Comparison of ENCODE assay signal across 1 cellular context in the genomic region with DNA sequence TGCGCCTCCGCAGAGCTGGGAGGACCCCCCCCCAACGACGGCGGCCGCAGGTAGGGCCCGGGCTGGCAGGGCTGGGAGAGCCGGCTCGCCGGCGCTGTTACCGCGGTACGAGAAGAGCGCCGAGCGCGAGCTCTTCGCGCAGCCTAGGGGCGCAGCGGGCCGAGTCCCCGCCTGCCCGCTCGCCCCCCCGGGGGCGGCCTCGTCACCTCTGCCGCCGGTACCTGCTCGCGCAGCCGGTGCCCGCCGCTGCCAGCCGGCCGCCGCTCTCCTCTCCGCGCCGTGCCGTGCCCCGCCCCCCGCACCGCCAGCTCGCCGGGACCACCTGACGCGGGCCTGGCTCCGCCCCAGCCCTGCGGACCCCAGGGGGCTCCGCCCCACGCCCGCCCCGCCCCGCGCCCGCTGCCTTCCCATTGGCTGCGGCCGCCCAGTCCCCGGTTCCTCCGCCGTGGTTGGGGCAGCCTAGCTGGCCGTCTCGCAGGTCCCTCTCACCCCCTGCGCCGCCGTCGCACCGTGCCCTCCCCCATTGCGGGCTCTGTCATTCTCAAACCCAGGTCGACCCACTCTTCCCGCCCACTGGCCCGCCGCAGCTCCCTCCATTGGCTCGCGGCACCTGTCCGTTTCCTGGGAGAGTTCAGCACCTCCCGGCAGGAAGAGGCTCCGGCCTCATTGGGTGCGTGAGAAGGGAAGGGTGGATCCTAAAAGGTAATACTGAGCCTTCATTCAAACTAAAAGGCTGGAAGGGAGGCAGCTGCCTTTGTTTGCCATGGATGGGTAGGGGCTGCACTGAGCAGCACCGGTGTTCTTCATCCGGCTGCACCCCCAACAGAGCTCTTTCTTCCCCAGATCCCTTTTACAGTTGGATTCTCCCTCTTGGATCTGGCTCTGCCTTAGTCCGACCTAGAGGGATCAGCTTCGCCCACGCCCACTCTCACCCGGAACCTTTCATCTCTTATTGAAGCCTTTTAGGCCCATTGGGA.
TF ChIP-seq lines count a peak whose summit lies in the region.

TSS of gene MAP3K9 (minus strand) at position 276 of the 977 bp plus-strand sequence. CDS start 342 bp downstream, outside the sequence.

TF ChIP-seq in HepG2, 621 proteins besides CTCF, POLR2A, EP300 and RAD21 (continued from another document and continues in another):
- TF ChIP-seq CREM (IDR thresholded peaks at IDR 0.05) (peak; percentile 36; the same call in 1 of the 2 replicates), CREM (CRISPR knock-in tag; IDR thresholded peaks at IDR 0.05) (no peak), BCL6 (CRISPR knock-in tag; IDR thresholded peaks at IDR 0.05) (0 out of 2 replicates have a peak, but pooled peaks have one; percentile 10), ZNF296 (CRISPR knock-in tag; conservative IDR thresholded peaks at IDR 0.05) (no peak), RARA (CRISPR knock-in tag; IDR thresholded peaks at IDR 0.05) (no peak), GMEB1 (CRISPR knock-in tag; IDR thresholded peaks at IDR 0.05; ENCODE audit: borderline replicate concordance) (peak; percentile 67), GABPA (IDR thresholded peaks at IDR 0.05; ENCODE audit: low read depth, low read length) (no peak), GABPA (CRISPR knock-in tag; IDR thresholded peaks at IDR 0.05; ENCODE audit: low read depth) (peak; percentile 69), ZNF747 (CRISPR knock-in tag; IDR thresholded peaks at IDR 0.05; ENCODE audit: borderline replicate concordance) (no peak), POGK (CRISPR knock-in tag; conservative IDR thresholded peaks at IDR 0.05) (0 out of 2 replicates have a peak, but pooled peaks have one; percentile 7), EED (CRISPR knock-in tag; IDR thresholded peaks at IDR 0.05) (no peak), ZFX (CRISPR knock-in tag; IDR thresholded peaks at IDR 0.05; ENCODE audit: low read depth) (peak; percentile 7; the same call in 1 of the 2 replicates), CSRNP1 (CRISPR knock-in tag; IDR thresholded peaks at IDR 0.05) (no peak), POLR2G (IDR thresholded peaks at IDR 0.05; ENCODE audit: low read depth, low read length) (peak; percentile 51; the same call in 1 of the 2 replicates), ZNF432 (CRISPR knock-in tag; IDR thresholded peaks at IDR 0.05; ENCODE audit: borderline replicate concordance) (no peak), STAT5B (CRISPR knock-in tag; IDR thresholded peaks at IDR 0.05) (no peak), HNRNPLL (IDR thresholded peaks at IDR 0.05; ENCODE audit: low read depth, low read length, poor library complexity, severe bottlenecking) (peak; percentile 97), HNF1B (CRISPR knock-in tag; IDR thresholded peaks at IDR 0.05) (peak; percentile 29; the same call in 1 of the 2 replicates), ARNTL (CRISPR knock-in tag; IDR thresholded peaks at IDR 0.05) (peak; percentile 58; the same call in 1 of the 2 replicates), ZNF530 (CRISPR knock-in tag; IDR thresholded peaks at IDR 0.05; ENCODE audit: low read depth) (0 out of 2 replicates have a peak, but pooled peaks have one; percentile 35), MAZ (IDR thresholded peaks at IDR 0.05; ENCODE audit: borderline replicate concordance, low read depth, low read length) (no peak), MAZ (CRISPR knock-in tag; IDR thresholded peaks at IDR 0.05; ENCODE audit: low read depth) (peak; percentile 81), PHF21A (CRISPR knock-in tag; IDR thresholded peaks at IDR 0.05) (peak; percentile 65), HIC2 (CRISPR knock-in tag; IDR thresholded peaks at IDR 0.05; ENCODE audit: low read depth) (no peak), FOXK1 (CRISPR knock-in tag; IDR thresholded peaks at IDR 0.05; ENCODE audit: borderline replicate concordance, low read depth) (peak; percentile 40; the same call in 1 of the 2 replicates), PITX1 (CRISPR knock-in tag; IDR thresholded peaks at IDR 0.05) (peak; percentile 45; the same call in 1 of the 2 replicates)
- TF ChIP-seq, protein P1, sequence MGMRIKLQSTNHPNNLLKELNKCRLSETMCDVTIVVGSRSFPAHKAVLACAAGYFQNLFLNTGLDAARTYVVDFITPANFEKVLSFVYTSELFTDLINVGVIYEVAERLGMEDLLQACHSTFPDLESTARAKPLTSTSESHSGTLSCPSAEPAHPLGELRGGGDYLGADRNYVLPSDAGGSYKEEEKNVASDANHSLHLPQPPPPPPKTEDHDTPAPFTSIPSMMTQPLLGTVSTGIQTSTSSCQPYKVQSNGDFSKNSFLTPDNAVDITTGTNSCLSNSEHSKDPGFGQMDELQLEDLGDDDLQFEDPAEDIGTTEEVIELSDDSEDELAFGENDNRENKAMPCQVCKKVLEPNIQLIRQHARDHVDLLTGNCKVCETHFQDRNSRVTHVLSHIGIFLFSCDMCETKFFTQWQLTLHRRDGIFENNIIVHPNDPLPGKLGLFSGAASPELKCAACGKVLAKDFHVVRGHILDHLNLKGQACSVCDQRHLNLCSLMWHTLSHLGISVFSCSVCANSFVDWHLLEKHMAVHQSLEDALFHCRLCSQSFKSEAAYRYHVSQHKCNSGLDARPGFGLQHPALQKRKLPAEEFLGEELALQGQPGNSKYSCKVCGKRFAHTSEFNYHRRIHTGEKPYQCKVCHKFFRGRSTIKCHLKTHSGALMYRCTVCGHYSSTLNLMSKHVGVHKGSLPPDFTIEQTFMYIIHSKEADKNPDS (CRISPR knock-in tag; IDR thresholded peaks at IDR 0.05), result no peak
- TF ChIP-seq, protein P2, sequence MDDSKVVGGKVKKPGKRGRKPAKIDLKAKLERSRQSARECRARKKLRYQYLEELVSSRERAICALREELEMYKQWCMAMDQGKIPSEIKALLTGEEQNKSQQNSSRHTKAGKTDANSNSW (CRISPR knock-in tag; IDR thresholded peaks at IDR 0.05; ENCODE audit: borderline replicate concordance), result no peak
- TF ChIP-seq, protein P3, sequence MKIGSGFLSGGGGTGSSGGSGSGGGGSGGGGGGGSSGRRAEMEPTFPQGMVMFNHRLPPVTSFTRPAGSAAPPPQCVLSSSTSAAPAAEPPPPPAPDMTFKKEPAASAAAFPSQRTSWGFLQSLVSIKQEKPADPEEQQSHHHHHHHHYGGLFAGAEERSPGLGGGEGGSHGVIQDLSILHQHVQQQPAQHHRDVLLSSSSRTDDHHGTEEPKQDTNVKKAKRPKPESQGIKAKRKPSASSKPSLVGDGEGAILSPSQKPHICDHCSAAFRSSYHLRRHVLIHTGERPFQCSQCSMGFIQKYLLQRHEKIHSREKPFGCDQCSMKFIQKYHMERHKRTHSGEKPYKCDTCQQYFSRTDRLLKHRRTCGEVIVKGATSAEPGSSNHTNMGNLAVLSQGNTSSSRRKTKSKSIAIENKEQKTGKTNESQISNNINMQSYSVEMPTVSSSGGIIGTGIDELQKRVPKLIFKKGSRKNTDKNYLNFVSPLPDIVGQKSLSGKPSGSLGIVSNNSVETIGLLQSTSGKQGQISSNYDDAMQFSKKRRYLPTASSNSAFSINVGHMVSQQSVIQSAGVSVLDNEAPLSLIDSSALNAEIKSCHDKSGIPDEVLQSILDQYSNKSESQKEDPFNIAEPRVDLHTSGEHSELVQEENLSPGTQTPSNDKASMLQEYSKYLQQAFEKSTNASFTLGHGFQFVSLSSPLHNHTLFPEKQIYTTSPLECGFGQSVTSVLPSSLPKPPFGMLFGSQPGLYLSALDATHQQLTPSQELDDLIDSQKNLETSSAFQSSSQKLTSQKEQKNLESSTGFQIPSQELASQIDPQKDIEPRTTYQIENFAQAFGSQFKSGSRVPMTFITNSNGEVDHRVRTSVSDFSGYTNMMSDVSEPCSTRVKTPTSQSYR (CRISPR knock-in tag; IDR thresholded peaks at IDR 0.05; ENCODE audit: borderline replicate concordance), result peak; percentile 85
- TF ChIP-seq, protein P4, sequence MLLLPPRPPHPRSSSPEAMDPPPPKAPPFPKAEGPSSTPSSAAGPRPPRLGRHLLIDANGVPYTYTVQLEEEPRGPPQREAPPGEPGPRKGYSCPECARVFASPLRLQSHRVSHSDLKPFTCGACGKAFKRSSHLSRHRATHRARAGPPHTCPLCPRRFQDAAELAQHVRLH (CRISPR knock-in tag; IDR thresholded peaks at IDR 0.05; ENCODE audit: borderline replicate concordance, low read depth), result no peak; the same call in 1 of the 2 replicates
- TF ChIP-seq, protein P5, sequence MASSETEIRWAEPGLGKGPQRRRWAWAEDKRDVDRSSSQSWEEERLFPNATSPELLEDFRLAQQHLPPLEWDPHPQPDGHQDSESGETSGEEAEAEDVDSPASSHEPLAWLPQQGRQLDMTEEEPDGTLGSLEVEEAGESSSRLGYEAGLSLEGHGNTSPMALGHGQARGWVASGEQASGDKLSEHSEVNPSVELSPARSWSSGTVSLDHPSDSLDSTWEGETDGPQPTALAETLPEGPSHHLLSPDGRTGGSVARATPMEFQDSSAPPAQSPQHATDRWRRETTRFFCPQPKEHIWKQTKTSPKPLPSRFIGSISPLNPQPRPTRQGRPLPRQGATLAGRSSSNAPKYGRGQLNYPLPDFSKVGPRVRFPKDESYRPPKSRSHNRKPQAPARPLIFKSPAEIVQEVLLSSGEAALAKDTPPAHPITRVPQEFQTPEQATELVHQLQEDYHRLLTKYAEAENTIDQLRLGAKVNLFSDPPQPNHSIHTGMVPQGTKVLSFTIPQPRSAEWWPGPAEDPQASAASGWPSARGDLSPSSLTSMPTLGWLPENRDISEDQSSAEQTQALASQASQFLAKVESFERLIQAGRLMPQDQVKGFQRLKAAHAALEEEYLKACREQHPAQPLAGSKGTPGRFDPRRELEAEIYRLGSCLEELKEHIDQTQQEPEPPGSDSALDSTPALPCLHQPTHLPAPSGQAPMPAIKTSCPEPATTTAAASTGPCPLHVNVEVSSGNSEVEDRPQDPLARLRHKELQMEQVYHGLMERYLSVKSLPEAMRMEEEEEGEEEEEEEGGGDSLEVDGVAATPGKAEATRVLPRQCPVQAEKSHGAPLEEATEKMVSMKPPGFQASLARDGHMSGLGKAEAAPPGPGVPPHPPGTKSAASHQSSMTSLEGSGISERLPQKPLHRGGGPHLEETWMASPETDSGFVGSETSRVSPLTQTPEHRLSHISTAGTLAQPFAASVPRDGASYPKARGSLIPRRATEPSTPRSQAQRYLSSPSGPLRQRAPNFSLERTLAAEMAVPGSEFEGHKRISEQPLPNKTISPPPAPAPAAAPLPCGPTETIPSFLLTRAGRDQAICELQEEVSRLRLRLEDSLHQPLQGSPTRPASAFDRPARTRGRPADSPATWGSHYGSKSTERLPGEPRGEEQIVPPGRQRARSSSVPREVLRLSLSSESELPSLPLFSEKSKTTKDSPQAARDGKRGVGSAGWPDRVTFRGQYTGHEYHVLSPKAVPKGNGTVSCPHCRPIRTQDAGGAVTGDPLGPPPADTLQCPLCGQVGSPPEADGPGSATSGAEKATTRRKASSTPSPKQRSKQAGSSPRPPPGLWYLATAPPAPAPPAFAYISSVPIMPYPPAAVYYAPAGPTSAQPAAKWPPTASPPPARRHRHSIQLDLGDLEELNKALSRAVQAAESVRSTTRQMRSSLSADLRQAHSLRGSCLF (CRISPR knock-in tag; IDR thresholded peaks at IDR 0.05; ENCODE audit: borderline replicate concordance), result no peak
